Comparison of ENCODE assay signal across 20 cellular contexts in the genomic region with DNA sequence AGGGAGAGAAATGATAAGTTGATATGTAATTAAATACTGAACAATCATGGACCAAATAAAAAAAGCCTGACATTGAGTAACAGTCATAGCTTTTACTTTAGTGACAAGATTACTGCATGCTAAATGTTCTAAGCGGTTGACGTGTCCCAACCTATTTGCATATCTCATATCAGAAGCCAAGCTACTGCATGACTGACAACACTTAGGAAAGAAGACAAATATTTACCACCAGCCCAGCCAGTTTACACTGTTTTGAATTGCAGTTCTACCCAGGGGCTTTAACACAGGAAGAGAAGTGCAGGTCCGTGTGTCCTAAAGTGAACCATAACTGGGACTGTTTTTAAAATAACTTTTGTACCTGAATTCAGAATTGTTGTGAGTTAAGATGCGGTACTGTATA.
DNase-seq lines count a peak whose midpoint lies in the region; ATAC-seq and TF ChIP-seq lines count a peak whose summit lies in the region.
"Had no signal": no experiment of that assay in that cellular context is flagged by ENCODE, and none has a peak within 500 bp of the region (broad histone marks: within the 10 kb centered on the region; RNA-seq: fewer than 3 reads in every experiment).

No MANE protein-coding gene starts in this region.

- H3K27ac ChIP-seq in left lung = no peak overlapping the region
- H3K27ac ChIP-seq: ascending aorta, esophagus squamous epithelium, lower lobe of right lung, sigmoid colon, tibial artery had no signal

- H3K27me3 ChIP-seq in left lung = no peaks in the 10 kb centered on the region
- H3K27me3 ChIP-seq: ascending aorta, esophagus squamous epithelium, sigmoid colon, tibial artery had no signal

- peak; percentile 96 for DNase-seq in DMS153 treated with DMSO at 0.1 percent for 48 hours (lab: John Stamatoyannopoulos, UW; ENCODE audit: unreplicated experiment)
- peak; percentile 31 for DNase-seq in NCI-H1105 treated with DMSO at 0.1 percent for 48 hours (lab: John Stamatoyannopoulos, UW)
- DNase-seq in NCI-H748 (lab: John Stamatoyannopoulos, UW; ENCODE audit: unreplicated experiment) = peak; percentile 96
- DNase-seq in left lung = no peak
- DNase-seq in NCI-H1694 treated with DMSO at 0.1 percent for 48 hours (lab: John Stamatoyannopoulos, UW) = no peak
- no peak for DNase-seq in superior temporal gyrus (ENCODE audit: extremely low spot score)
- DNase-seq in SW480 (ENCODE audit: low spot score) = no peak
- DNase-seq: activated CD8-positive, alpha-beta T cell treated with anti-CD3 and anti-CD28 coated beads for 36 hours; activated naive CD4-positive, alpha-beta T cell treated with anti-CD3 and anti-CD28 coated beads, Interleukin-2, amount 50 U/mL, for 16 hours; activated T-cell treated with anti-CD3 and anti-CD28 coated beads, Interleukin-2, amount 50 U/mL, for 24 hours; effector CD8-positive, alpha-beta T cell; esophagus squamous epithelium; lower lobe of right lung; nucleus accumbens; OCI-M1; sigmoid colon; stimulated activated naive B cell treated with anti-CD40 and anti-IgM and Interleukin-4, amounts not matched to agents 10 μg/mL and 1 μg/mL and 100 μg/mL, for 72 hours; tibial artery had no signal

- H3K36me3 ChIP-seq in left lung = no peaks in the 10 kb centered on the region
- H3K36me3 ChIP-seq: ascending aorta, esophagus squamous epithelium, lower lobe of right lung, sigmoid colon, tibial artery had no signal

- H3K9me3 ChIP-seq in left lung = no peaks in the 10 kb centered on the region
- H3K9me3 ChIP-seq: ascending aorta, esophagus squamous epithelium, lower lobe of right lung, sigmoid colon, tibial artery had no signal

- H3K4me3 ChIP-seq in left lung = no peak overlapping the region
- H3K4me3 ChIP-seq: ascending aorta, esophagus squamous epithelium, K562, lower lobe of right lung, sigmoid colon, tibial artery had no signal

- intact Hi-C loops in left lung (cut with DNase I) = no loop called here

- H3K4me1 ChIP-seq in left lung = no peaks in the 10 kb centered on the region
- H3K4me1 ChIP-seq: ascending aorta, esophagus squamous epithelium, lower lobe of right lung, sigmoid colon, tibial artery had no signal

- ATAC-seq in left lung = peak; percentile 19
- ATAC-seq: activated CD8-positive, alpha-beta T cell treated with anti-CD3 and anti-CD28 coated beads for 36 hours; K562; lower lobe of right lung; stimulated activated naive B cell treated with anti-CD40 and anti-IgM and Interleukin-4, amounts not matched to agents 10 μg/mL and 1 μg/mL and 100 μg/mL, for 72 hours had no signal

- TF ChIP-seq CTCF in left lung (IDR thresholded peaks at IDR 0.05) = no peak

Comparison
In these comparisons a context has a peak if more than half of its experiments do, and no peak if none do; other contexts are left out.
1. DNase-seq: peak in DMS153 treated with DMSO at 0.1 percent for 48 hours (single experiment), NCI-H1105 treated with DMSO at 0.1 percent for 48 hours (single experiment) and NCI-H748 (single experiment); none in left lung (0 of 2), NCI-H1694 treated with DMSO at 0.1 percent for 48 hours (single experiment), superior temporal gyrus (single experiment) and SW480 (single experiment).